ENCODE assay signal across 20 cellular contexts in the genomic region with DNA sequence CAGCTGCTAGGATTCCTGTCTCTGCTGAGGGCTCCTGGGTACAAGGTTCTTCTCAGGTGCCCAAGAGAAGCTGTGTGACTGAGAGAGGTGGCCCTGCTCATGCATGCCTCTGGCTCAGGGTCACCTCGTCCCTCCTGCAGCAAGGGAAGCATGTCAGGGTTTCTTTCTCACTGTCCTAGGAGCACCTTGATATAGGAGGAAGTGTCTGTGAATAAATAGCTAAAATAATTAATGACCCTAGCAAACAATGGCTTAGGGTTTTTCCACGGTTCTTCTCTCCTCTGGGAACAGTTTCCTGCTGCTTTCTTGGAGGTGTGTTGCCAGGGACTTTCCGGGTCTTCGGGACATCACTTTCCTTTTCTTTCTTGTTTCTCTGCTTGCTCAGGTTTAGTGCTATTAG.
A peak's percentile ranks its signal among the peaks of the same experiment; 100 is the strongest.
DNase-seq lines count a peak whose midpoint lies in the region; ATAC-seq and TF ChIP-seq lines count a peak whose summit lies in the region.
"Had no signal": no experiment of that assay in that cellular context is flagged by ENCODE, and none has a peak within 500 bp of the region (broad histone marks: within the 10 kb centered on the region; RNA-seq: fewer than 3 reads in every experiment).

No MANE protein-coding gene starts in this region.

- DNase-seq in DMS153 (lab: John Stamatoyannopoulos, UW) (peak; percentile 27), DMS153 treated with DMSO at 0.1 percent for 48 hours (lab: John Stamatoyannopoulos, UW; ENCODE audit: unreplicated experiment) (no peak), endothelial cell (ENCODE audit: low spot score) (no peak), mesenchymal stem cell (no peak), upper lobe of left lung (no peak), HEK293T (ENCODE audit: extremely low spot score) (no peak), OCI-LY7 (ENCODE audit: low spot score) (no peak), NCI-H1105 treated with DMSO at 0.1 percent for 48 hours (lab: John Stamatoyannopoulos, UW) (no peak)
- DNase-seq: CD4-positive, CD25-positive, alpha-beta regulatory T cell; H7; lower lobe of right lung; NCI-H2029 treated with DMSO at 0.1 percent for 48 hours; Peyer's patch; right cardiac atrium; stimulated activated CD4-positive, alpha-beta T cell treated with anti-CD3 and anti-CD28 coated beads, Interleukin-2, amount 100 ng/mL, for 24 hours; testis had no signal

- H3K4me1 ChIP-seq in mesenchymal stem cell (ENCODE audit: control insufficient read depth, insufficient read depth, low read depth, low read length), result peaks cover 10% of the 10 kb centered on the region
- peaks cover 24 to 40% (median 32%) of the 10 kb centered on the region in 4 donors for H3K4me1 ChIP-seq in upper lobe of left lung
- no peaks in the 10 kb centered on the region for H3K4me1 ChIP-seq in OCI-LY7 (ENCODE audit: insufficient read depth, low read length, poor library complexity, severe bottlenecking)
- H3K4me1 ChIP-seq: testis had no signal

- H4K20me1 ChIP-seq in OCI-LY7 (ENCODE audit: insufficient read depth, low read length), result peaks cover 4% of the 10 kb centered on the region; the same call in 1 of the 2 replicates

- no peaks in the 10 kb centered on the region for H3K36me3 ChIP-seq in mesenchymal stem cell (ENCODE audit: control insufficient read depth in 1 of 2, insufficient read depth in 2 of 2, low read depth in 1 of 2, low read length in 2 of 2)
- H3K36me3 ChIP-seq in upper lobe of left lung, result no peaks in the 10 kb centered on the region
- H3K36me3 ChIP-seq in OCI-LY7 (ENCODE audit: insufficient read depth, low read length), result no peaks in the 10 kb centered on the region
- H3K36me3 ChIP-seq: ascending aorta, lower lobe of right lung, Peyer's patch had no signal

- H3K9ac ChIP-seq in mesenchymal stem cell (ENCODE audit: low read length), result no peak overlapping the region

- peaks cover 9% of the 10 kb centered on the region for H3K27me3 Mint-ChIP-seq in endothelial cell (ENCODE audit: unreplicated experiment)
- H3K27me3 Mint-ChIP-seq: CD4-positive, CD25-positive, alpha-beta regulatory T cell had no signal

- no peak for ATAC-seq in upper lobe of left lung (ENCODE audit: low FRiP score in 2 of 2)
- ATAC-seq: right cardiac atrium had no signal

- WGBS in mesenchymal stem cell, result 91% methylated on average over 4 of the region's 4 CpGs
- WGBS in upper lobe of left lung, 2 donors, result 32 to 33% methylated on average over 4 of the region's 4 CpGs

- no peak overlapping the region for H3K18ac ChIP-seq in mesenchymal stem cell (ENCODE audit: low read depth in 1 of 2, low read length in 2 of 2)

- peaks cover 3% of the 10 kb centered on the region for H3K36me3 Mint-ChIP-seq in endothelial cell (ENCODE audit: low read depth, unreplicated experiment)
- H3K36me3 Mint-ChIP-seq: CD4-positive, CD25-positive, alpha-beta regulatory T cell had no signal

- H3K27ac Mint-ChIP-seq in endothelial cell (ENCODE audit: unreplicated experiment), result peak overlapping the region; percentile 18

- H3K27me3 ChIP-seq in mesenchymal stem cell (ENCODE audit: control insufficient read depth in 1 of 2, insufficient read depth in 1 of 2, low read length in 2 of 2) (no peaks in the 10 kb centered on the region), upper lobe of left lung (no peaks in the 10 kb centered on the region)
- H3K27me3 ChIP-seq: ascending aorta, Peyer's patch, testis had no signal

- peak overlapping the region; percentile 18 for H3K4me2 ChIP-seq in mesenchymal stem cell (ENCODE audit: low read length, poor library complexity, severe bottlenecking)
- no peak overlapping the region for H3K4me2 ChIP-seq in OCI-LY7 (ENCODE audit: low read length)

- H3K23ac ChIP-seq in mesenchymal stem cell (ENCODE audit: low read length in 2 of 2), result no peak overlapping the region

- H4K8ac ChIP-seq in mesenchymal stem cell (ENCODE audit: low read length), result no peak overlapping the region

- BruUV-seq in OCI-LY7 (replicated peaks; lab: Mats Ljungman, UMichigan), result no TSS peak

- H3K9me3 ChIP-seq in mesenchymal stem cell (ENCODE audit: control insufficient read depth, low read length) (no peaks in the 10 kb centered on the region), upper lobe of left lung (no peaks in the 10 kb centered on the region), OCI-LY7 (ENCODE audit: low read length) (no peaks in the 10 kb centered on the region)
- H3K9me3 ChIP-seq: ascending aorta, lower lobe of right lung, Peyer's patch, testis had no signal

- TF ChIP-seq POLR2A in upper lobe of left lung (IDR thresholded peaks at IDR 0.05), result no peak

- no peak overlapping the region for H2BK5ac ChIP-seq in mesenchymal stem cell (ENCODE audit: low read depth, low read length, poor library complexity, severe bottlenecking)

- no peak overlapping the region for H3K4me3 Mint-ChIP-seq in endothelial cell (ENCODE audit: unreplicated experiment)
- H3K4me3 Mint-ChIP-seq: CD4-positive, CD25-positive, alpha-beta regulatory T cell; neural crest cell had no signal

- no peak overlapping the region for H2BK15ac ChIP-seq in mesenchymal stem cell (ENCODE audit: low read depth, poor library complexity, severe bottlenecking)

- H2AK5ac ChIP-seq in mesenchymal stem cell (ENCODE audit: low read length, severe bottlenecking), result peak overlapping the region; percentile 40

- H3K4me3 ChIP-seq in mesenchymal stem cell (ENCODE audit: insufficient read depth in 1 of 2, low read depth in 1 of 2, low read length in 2 of 2) (no peak overlapping the region), upper lobe of left lung (no peak overlapping the region), OCI-LY7 (ENCODE audit: low read depth, low read length, poor library complexity, severe bottlenecking) (no peak overlapping the region)
- H3K4me3 ChIP-seq: ascending aorta, coronary artery, lower lobe of right lung, Peyer's patch, testis had no signal

- no peak overlapping the region for H3K4ac ChIP-seq in mesenchymal stem cell (ENCODE audit: low read depth in 1 of 2, low read length in 2 of 2)

- H3K79me2 ChIP-seq in OCI-LY7 (ENCODE audit: insufficient read depth, low read depth, low read length), result no peaks in the 10 kb centered on the region

- no peak overlapping the region for H2BK120ac ChIP-seq in mesenchymal stem cell (ENCODE audit: low read depth, low read length)

- CTCF ChIA-PET in HEK293T (lab: Yijun Ruan, JAX), result no interaction called here
- CTCF ChIA-PET in OCI-LY7 (lab: Charles Lee; ENCODE audit: unreplicated experiment), result no interaction called here

- H3K27ac ChIP-seq in mesenchymal stem cell (ENCODE audit: low read length, poor library complexity, severe bottlenecking), result peak overlapping the region; percentile 24
- peak overlapping the region in 3 of 4 donors; percentile 21 to 48 (median 27) for H3K27ac ChIP-seq in upper lobe of left lung
- H3K27ac ChIP-seq in OCI-LY7 (ENCODE audit: low read depth, low read length, poor library complexity, severe bottlenecking), result no peak overlapping the region
- H3K27ac ChIP-seq: 22Rv1, ascending aorta, coronary artery, lower lobe of right lung, Peyer's patch, testis had no signal

- H3K9me2 ChIP-seq in OCI-LY7 (ENCODE audit: insufficient read depth, low read length), result no peaks in the 10 kb centered on the region

- no peak overlapping the region for H4K91ac ChIP-seq in mesenchymal stem cell (ENCODE audit: low read length)

- TF ChIP-seq CTCF in endothelial cell (IDR thresholded peaks at IDR 0.05; ENCODE audit: unreplicated experiment), result no peak
- no peak for TF ChIP-seq CTCF in upper lobe of left lung (IDR thresholded peaks at IDR 0.05)
- TF ChIP-seq CTCF in OCI-LY7 (conservative IDR thresholded peaks at IDR 0.05; ENCODE audit: low read length), result no peak

- H3K4me1 Mint-ChIP-seq in endothelial cell (ENCODE audit: unreplicated experiment), result peaks cover 32% of the 10 kb centered on the region

- H2AFZ ChIP-seq in mesenchymal stem cell (ENCODE audit: low read depth, low read length) (no peak overlapping the region), OCI-LY7 (ENCODE audit: low read length) (no peak overlapping the region)

- intact Hi-C loops in OCI-LY7 (cut with micrococcal nuclease; ENCODE audit: unreplicated experiment), result no loop called here

- POLR2A ChIA-PET in HEK293T (lab: Yijun Ruan, JAX) (no interaction called here), OCI-LY7 (lab: Charles Lee) (no interaction called here)

- no peaks in the 10 kb centered on the region for H3K9me3 Mint-ChIP-seq in endothelial cell (ENCODE audit: unreplicated experiment)
- H3K9me3 Mint-ChIP-seq: CD4-positive, CD25-positive, alpha-beta regulatory T cell; neural crest cell had no signal

- no peak overlapping the region for H2BK12ac ChIP-seq in mesenchymal stem cell (ENCODE audit: low read length in 2 of 2)

- peaks cover 39% of the 10 kb centered on the region for H3K79me1 ChIP-seq in mesenchymal stem cell (replicated peaks; ENCODE audit: low read length, poor library complexity, severe bottlenecking)

- no peak for TF ChIP-seq EP300 in upper lobe of left lung (IDR thresholded peaks at IDR 0.05)

- no peak overlapping the region for H3K14ac ChIP-seq in mesenchymal stem cell (ENCODE audit: low read length in 2 of 2)

TF ChIP-seq in HEK293T, 16 proteins besides CTCF, POLR2A, EP300 and RAD21:
- TF ChIP-seq TARDBP (IDR thresholded peaks at IDR 0.05) (no peak), ZNF384 (IDR thresholded peaks at IDR 0.05) (no peak)
